In the genomic region with DNA sequence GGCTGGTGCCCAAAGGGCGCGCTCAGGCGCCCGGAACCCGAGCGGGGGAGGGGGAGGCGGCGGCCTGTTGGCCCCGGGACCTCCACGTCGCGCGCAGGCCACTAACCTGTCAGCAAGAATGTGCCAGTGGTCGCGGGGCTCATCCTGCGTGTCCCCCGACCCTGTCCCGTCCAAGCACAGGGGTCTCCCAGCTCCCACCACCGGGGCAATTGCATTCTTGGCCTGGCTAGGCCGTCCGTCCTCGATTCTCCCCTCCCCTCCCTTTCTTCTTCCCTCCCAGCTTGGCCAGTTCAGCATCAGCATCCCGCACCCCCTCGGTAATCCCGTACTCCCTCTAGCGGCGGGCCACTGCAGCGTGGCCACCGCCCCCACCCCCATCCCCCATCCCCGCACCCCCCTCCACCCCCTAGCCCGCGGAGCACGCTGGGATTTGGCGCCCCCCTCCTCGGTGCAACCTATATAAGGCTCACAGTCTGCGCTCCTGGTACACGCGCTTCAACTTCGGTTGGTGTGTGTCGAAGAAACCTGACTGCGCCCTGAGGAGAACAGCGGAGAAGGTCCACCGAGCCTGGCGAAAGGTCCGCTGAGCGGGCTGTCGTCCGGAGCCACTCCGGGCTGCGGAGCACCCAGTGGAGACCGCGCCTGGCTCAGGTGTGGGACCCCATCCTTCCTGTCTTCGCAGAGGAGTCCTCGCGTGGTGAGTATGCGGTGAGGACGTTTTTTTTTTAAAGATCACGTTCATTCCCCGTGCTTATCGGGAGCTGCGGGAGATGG, we compare ENCODE assay signal across 8 cellular contexts. TPM values are rescaled to one million over a fixed set of nuclear protein-coding genes. Genes with fewer than 3 reads are reported as not detected.
DNase-seq lines count a peak whose midpoint lies in the region; ATAC-seq and TF ChIP-seq lines count a peak whose summit lies in the region.

Gene SGCE (minus strand): TSS at position 250 of the 774 bp plus-strand sequence. CDS start 35 bp downstream, at position 215.

- intact Hi-C loops in esophagus squamous epithelium (cut with DNase I): no loop called here

- peaks cover 10 to 41% (median 12%) of the 10 kb centered on the region in 3 donors for H3K4me1 ChIP-seq in esophagus squamous epithelium

- H3K4me1 Mint-ChIP-seq in HFFc6 (ENCODE audit: low read depth): 0 out of 2 replicates have a peak, but pooled peaks cover 5% of the 10 kb centered on the region
- peaks cover 22% of the 10 kb centered on the region for H3K4me1 Mint-ChIP-seq in activated T-cell treated with anti-CD3 and anti-CD28 coated beads, Interleukin-2, amount 50 U/mL, for 24 hours (ENCODE audit: low read depth)

- peaks cover 0 to 63% (median 7%) of the 10 kb centered on the region in 4 donors for H3K27me3 ChIP-seq in esophagus squamous epithelium

- H3K9me3 Mint-ChIP-seq in HFFc6: no peaks in the 10 kb centered on the region; the same call in 1 of the 2 replicates
- H3K9me3 Mint-ChIP-seq in activated T-cell treated with anti-CD3 and anti-CD28 coated beads, Interleukin-2, amount 50 U/mL, for 24 hours: no peaks in the 10 kb centered on the region

- TF ChIP-seq CTCF in HFFc6 (IDR thresholded peaks at IDR 0.05): peak; percentile 88
- peak in 3 of 6 experiments; percentile 11 to 58 (median 39) for TF ChIP-seq CTCF in esophagus squamous epithelium (IDR thresholded peaks at IDR 0.05)

- TF ChIP-seq POLR2A in esophagus squamous epithelium (IDR thresholded peaks at IDR 0.05): no peak

- peak within 1 kb of the TSS; percentile 97 for H3K4me3 Mint-ChIP-seq in HFFc6
- peak within 1 kb of the TSS; percentile 73 for H3K4me3 Mint-ChIP-seq in activated T-cell treated with anti-CD3 and anti-CD28 coated beads, Interleukin-2, amount 50 U/mL, for 24 hours

- no peak for ATAC-seq in GM18520 (IDR thresholded peaks at IDR 0.05; ENCODE audit: unreplicated experiment)

- peak within 1 kb of the TSS; percentile 44 to 85 (median 72) for H3K27ac ChIP-seq in esophagus squamous epithelium

- peak within 1 kb of the TSS; percentile 94 for H3K27ac Mint-ChIP-seq in HFFc6
- H3K27ac Mint-ChIP-seq in activated T-cell treated with anti-CD3 and anti-CD28 coated beads, Interleukin-2, amount 50 U/mL, for 24 hours: no peak within 1 kb of the TSS

- peak; percentile 63 for DNase-seq in DMS114 treated with DMSO at 0.1 percent for 48 hours (lab: John Stamatoyannopoulos, UW; ENCODE audit: unreplicated experiment)
- peak; percentile 57 for DNase-seq in HFFc6
- DNase-seq in NCI-H524 (lab: John Stamatoyannopoulos, UW): peak; percentile 76 to 81
- DNase-seq in activated T-cell treated with anti-CD3 and anti-CD28 coated beads, Interleukin-2, amount 50 U/mL, for 24 hours: peak; percentile 66
- peak; percentile 5 for DNase-seq in esophagus squamous epithelium (lab: John Stamatoyannopoulos, UW)
- DNase-seq in mucosa of gallbladder (ENCODE audit: low spot score): peak; percentile 60
- DNase-seq in stromal cell of bone marrow (ENCODE audit: low read depth): peak; percentile 61

- H3K4me3 ChIP-seq in esophagus squamous epithelium: peak within 1 kb of the TSS; percentile 24 to 73 (median 56)

- no peaks in the 10 kb centered on the region for H3K36me3 Mint-ChIP-seq in HFFc6 (ENCODE audit: low read depth)
- H3K36me3 Mint-ChIP-seq in activated T-cell treated with anti-CD3 and anti-CD28 coated beads, Interleukin-2, amount 50 U/mL, for 24 hours (ENCODE audit: low read depth): no peaks in the 10 kb centered on the region

- 33% methylated on average over 25 to 41 of the region's 61 CpGs for WGBS in esophagus squamous epithelium, 2 donors

- H3K9me3 ChIP-seq in esophagus squamous epithelium: peaks cover 0 to 8% (median 0%) of the 10 kb centered on the region in 3 donors

- H3K36me3 ChIP-seq in esophagus squamous epithelium: no peaks in the 10 kb centered on the region

- H3K27me3 Mint-ChIP-seq in HFFc6 (ENCODE audit: insufficient read depth): peaks cover 5% of the 10 kb centered on the region; the same call in 1 of the 2 replicates
- peaks cover 49% of the 10 kb centered on the region for H3K27me3 Mint-ChIP-seq in activated T-cell treated with anti-CD3 and anti-CD28 coated beads, Interleukin-2, amount 50 U/mL, for 24 hours

RNA-seq across cellular contexts. Expression of gene SGCE, which starts in this region (rescaled TPM):
- total RNA-seq in HFFc6 (2021; fragmentation: NEBNext Ultra II Directional; extraction: Animal tissue kit (Norgen Biotek cat#: 25700)): 10 to 100 TPM; 30.2 to 52.7 (median 49.0) TPM
- total RNA-seq in esophagus squamous epithelium: 10 to 100 TPM in 2 of 4 donors, 1 to 10 TPM in 1, under 1 TPM in 1; 0.38 to 44.8 (median 13.2) TPM
- total RNA-seq in mucosa of gallbladder: 42.6 TPM

Comparison
In these comparisons a context has a peak if more than half of its experiments do, and no peak if none do; other contexts are left out.
1. DNase-seq: peak in every context shown above with its lines; median percentile 78 in NCI-H524; 66 in activated T-cell treated with anti-CD3 and anti-CD28 coated beads, Interleukin-2, amount 50 U/mL, for 24 hours; 63 in DMS114 treated with DMSO at 0.1 percent for 48 hours; 61 in stromal cell of bone marrow; 60 in mucosa of gallbladder; 57 in HFFc6; 5 in esophagus squamous epithelium.